ENCODE assay signal across 8 cellular contexts in genomic region chr3:68007621-68008226, GRCh38.
DNase-seq lines count a peak whose midpoint lies in the region; ATAC-seq and TF ChIP-seq lines count a peak whose summit lies in the region.

No MANE protein-coding gene starts in this region.

- peaks cover 29% of the 10 kb centered on the region for H3K27me3 ChIP-seq in kidney epithelial cell (ENCODE audit: control insufficient read depth, insufficient read depth, low read length)

- H3K4me1 Mint-ChIP-seq in activated naive CD4-positive, alpha-beta T cell treated with anti-CD3 and anti-CD28 coated beads for 36 hours (ENCODE audit: low read depth), result peaks cover 11% of the 10 kb centered on the region
- H3K4me1 Mint-ChIP-seq in stimulated activated effector memory CD8-positive, alpha-beta T cell treated with anti-CD3 and anti-CD28 coated beads, Interleukin-12 subunit alpha, Interleukin-12 subunit beta, amount 100 ng/mL, for 72 hours, result peaks cover 11% of the 10 kb centered on the region

- TF ChIP-seq CTCF in kidney epithelial cell (IDR thresholded peaks at IDR 0.05; ENCODE audit: insufficient read depth, low read length, poor library complexity, severe bottlenecking), result peak; percentile 36

- intact Hi-C loops in activated naive CD4-positive, alpha-beta T cell treated with anti-CD3 and anti-CD28 coated beads for 36 hours (cut with micrococcal nuclease), result loop anchor here (5.0 to 10.0 kb wide), 2 partner anchors 193 to 240 kb away; no protein-coding TSS in a partner anchor

- H3K4me3 ChIP-seq in kidney epithelial cell (ENCODE audit: low read depth, low read length), result peak overlapping the region; percentile 36

- H3K4me3 Mint-ChIP-seq in activated naive CD4-positive, alpha-beta T cell treated with anti-CD3 and anti-CD28 coated beads for 36 hours, result peak overlapping the region; percentile 86
- H3K4me3 Mint-ChIP-seq in stimulated activated effector memory CD8-positive, alpha-beta T cell treated with anti-CD3 and anti-CD28 coated beads, Interleukin-12 subunit alpha, Interleukin-12 subunit beta, amount 100 ng/mL, for 72 hours, result peak overlapping the region; percentile 66

- H3K36me3 ChIP-seq in kidney epithelial cell (ENCODE audit: control insufficient read depth, insufficient read depth, low read length), result no peaks in the 10 kb centered on the region

- CTCF ChIA-PET in activated naive CD4-positive, alpha-beta T cell treated with anti-CD3 and anti-CD28 coated beads for 36 hours (lab: Charles Lee), result interaction anchor here (0.6 kb wide), 1 partner anchor 9 kb away, joined by 5 read pairs; no protein-coding TSS in a partner anchor

- no peaks in the 10 kb centered on the region for H3K36me3 Mint-ChIP-seq in activated naive CD4-positive, alpha-beta T cell treated with anti-CD3 and anti-CD28 coated beads for 36 hours (ENCODE audit: low read depth)
- no peaks in the 10 kb centered on the region for H3K36me3 Mint-ChIP-seq in stimulated activated effector memory CD8-positive, alpha-beta T cell treated with anti-CD3 and anti-CD28 coated beads, Interleukin-12 subunit alpha, Interleukin-12 subunit beta, amount 100 ng/mL, for 72 hours

- peak; percentile 84 for DNase-seq in NCI-H69 (lab: John Stamatoyannopoulos, UW)
- peak; percentile 35 for DNase-seq in activated naive CD4-positive, alpha-beta T cell treated with anti-CD3 and anti-CD28 coated beads for 36 hours
- no peak for DNase-seq in kidney epithelial cell (ENCODE audit: low read depth)
- peak in 1 of 2 donors; percentile 2 for DNase-seq in stimulated activated effector memory CD8-positive, alpha-beta T cell treated with anti-CD3 and anti-CD28 coated beads, Interleukin-12 subunit alpha, Interleukin-12 subunit beta, amount 100 ng/mL, for 72 hours (ENCODE audit: low spot score in 2 of 2)
- no peak for DNase-seq in HT-29 (ENCODE audit: low spot score)
- DNase-seq in mucosa of gallbladder (ENCODE audit: low spot score), result no peak

- H3K9me3 Mint-ChIP-seq in activated naive CD4-positive, alpha-beta T cell treated with anti-CD3 and anti-CD28 coated beads for 36 hours, result no peaks in the 10 kb centered on the region
- no peaks in the 10 kb centered on the region for H3K9me3 Mint-ChIP-seq in stimulated activated effector memory CD8-positive, alpha-beta T cell treated with anti-CD3 and anti-CD28 coated beads, Interleukin-12 subunit alpha, Interleukin-12 subunit beta, amount 100 ng/mL, for 72 hours

- peak; percentile 66 for ATAC-seq in stimulated activated effector memory CD8-positive, alpha-beta T cell treated with anti-CD3 and anti-CD28 coated beads, Interleukin-12 subunit alpha, Interleukin-12 subunit beta, amount 100 ng/mL, for 72 hours
- ATAC-seq in HG02885 (IDR thresholded peaks at IDR 0.05; ENCODE audit: poor library complexity, unreplicated experiment) (no peak), GM18861 (IDR thresholded peaks at IDR 0.05; ENCODE audit: unreplicated experiment) (no peak)

- peaks cover 2% of the 10 kb centered on the region for H3K27me3 Mint-ChIP-seq in activated naive CD4-positive, alpha-beta T cell treated with anti-CD3 and anti-CD28 coated beads for 36 hours (ENCODE audit: low read depth)

- H3K27ac Mint-ChIP-seq in activated naive CD4-positive, alpha-beta T cell treated with anti-CD3 and anti-CD28 coated beads for 36 hours, result no peak overlapping the region
- no peak overlapping the region for H3K27ac Mint-ChIP-seq in stimulated activated effector memory CD8-positive, alpha-beta T cell treated with anti-CD3 and anti-CD28 coated beads, Interleukin-12 subunit alpha, Interleukin-12 subunit beta, amount 100 ng/mL, for 72 hours

Comparison
In these comparisons a context has a peak if more than half of its experiments do, and no peak if none do; other contexts are left out.
1. DNase-seq: peak in NCI-H69 (single experiment) and activated naive CD4-positive, alpha-beta T cell treated with anti-CD3 and anti-CD28 coated beads for 36 hours (single experiment); none in kidney epithelial cell (single experiment), HT-29 (single experiment) and mucosa of gallbladder (single experiment).